In genomic region chr5:12080761-12081160, GRCh38 we compare ENCODE assay signal across 23 cellular contexts.
DNase-seq lines count a peak whose midpoint lies in the region; ATAC-seq, FAIRE-seq and TF ChIP-seq lines count a peak whose summit lies in the region.
"Had no signal": no experiment of that assay in that cellular context is flagged by ENCODE, and none has a peak within 500 bp of the region (broad histone marks: within the 10 kb centered on the region; RNA-seq: fewer than 3 reads in every experiment).

No MANE protein-coding gene starts in this region.

- no peak overlapping the region for H2AFZ ChIP-seq in H1 (ENCODE audit: low read length)
- no peak overlapping the region for H2AFZ ChIP-seq in neuronal stem cell (ENCODE audit: low read length)

- H3K4me2 ChIP-seq in H1 (ENCODE audit: insufficient read depth in 1 of 2, low read depth in 2 of 2, low read length in 2 of 2) (no peak overlapping the region), neuronal stem cell (ENCODE audit: insufficient read depth, low read length, poor library complexity, severe bottlenecking) (no peak overlapping the region)
- H3K4me2 ChIP-seq: BLaER1 treated with 17β-estradiol and CSF1 and Interleukin-3, amounts not matched to agents 10 nM and 100 nM had no signal

- H3K4me1 Mint-ChIP-seq in stimulated activated memory B cell treated with anti-CD40 and anti-IgM and Interleukin-4, amounts not matched to agents 10 μg/mL and 1 μg/mL and 100 μg/mL, for 72 hours: no peaks in the 10 kb centered on the region
- H3K4me1 Mint-ChIP-seq: B cell had no signal

- no peaks in the 10 kb centered on the region for H3K9me3 ChIP-seq in H1 (ENCODE audit: insufficient read depth in 2 of 2, low read depth in 1 of 2, low read length in 1 of 2)
- no peaks in the 10 kb centered on the region for H3K9me3 ChIP-seq in neuronal stem cell (replicated peaks in 1 of 2; ENCODE audit: control insufficient read depth in 2 of 2, insufficient read depth in 1 of 2, low read depth in 1 of 2, low read length in 2 of 2)
- H3K9me3 ChIP-seq: Caco-2 had no signal

- no peak for FAIRE-seq in H1 (lab: Jason Lieb, UNC)
- FAIRE-seq: A204.1, D721Med, G401.6, GM12891, GM19239 had no signal

- no peak overlapping the region for H3K4ac ChIP-seq in H1 (replicated peaks; ENCODE audit: insufficient read length, low read depth, low read length)
- no peak overlapping the region for H3K4ac ChIP-seq in neuronal stem cell (ENCODE audit: low read length)

- H2BK12ac ChIP-seq in H1 (ENCODE audit: low read depth, low read length) (no peak overlapping the region), neuronal stem cell (ENCODE audit: low read length) (no peak overlapping the region)

- H3K18ac ChIP-seq in H1 (ENCODE audit: extremely low read depth, low read length) (no peak overlapping the region), neuronal stem cell (ENCODE audit: low read length) (no peak overlapping the region)

- POLR2A ChIA-PET in H1 (lab: Charles Lee; ENCODE audit: partially characterized antibody): no interaction called here

- H3K14ac ChIP-seq in H1 (ENCODE audit: insufficient read length) (no peak overlapping the region), neuronal stem cell (ENCODE audit: low read length) (no peak overlapping the region)

- H2BK120ac ChIP-seq in H1 (replicated peaks; ENCODE audit: low read depth, low read length): no peak overlapping the region
- no peak overlapping the region for H2BK120ac ChIP-seq in neuronal stem cell (ENCODE audit: low read depth, low read length)

- in situ Hi-C loops in ACHN (cut with HindIII; ENCODE audit: low pct_ligation_motif_present, low pct_unique_long_range_greater_than_20kb, low sequenced_read_pairs): no loop called here

- H3K79me1 ChIP-seq in H1 (ENCODE audit: low read depth, low read length): no peaks in the 10 kb centered on the region
- no peaks in the 10 kb centered on the region for H3K79me1 ChIP-seq in neuronal stem cell (ENCODE audit: low read depth, low read length)

- no peaks in the 10 kb centered on the region for H4K20me1 ChIP-seq in H1 (replicated peaks in 1 of 2; ENCODE audit: control insufficient read depth in 1 of 2, insufficient read depth in 2 of 2, low read length in 2 of 2)
- H4K20me1 ChIP-seq: BLaER1 treated with 17β-estradiol and CSF1 and Interleukin-3, amounts not matched to agents 10 nM and 100 nM had no signal

- H3K56ac ChIP-seq in H1 (replicated peaks; ENCODE audit: insufficient read length, low read depth, low read length): no peak overlapping the region

- CTCF ChIA-PET in H1 (lab: Charles Lee; ENCODE audit: partially characterized antibody): interaction anchor here (0.9 kb wide), 1 partner anchor 11 kb away, joined by 3 read pairs; no protein-coding TSS in a partner anchor

- H2BK15ac ChIP-seq in H1 (ENCODE audit: low read length): no peak overlapping the region
- no peak overlapping the region for H2BK15ac ChIP-seq in neuronal stem cell (ENCODE audit: low read length)

- H2AK5ac ChIP-seq in H1 (ENCODE audit: low read depth, low read length): no peak overlapping the region
- H2AK5ac ChIP-seq in neuronal stem cell (ENCODE audit: low read depth, low read length): no peak overlapping the region

- 0 out of 2 replicates have a peak overlapping the region, but pooled peaks have one; percentile 32 for H2BK20ac ChIP-seq in H1 (ENCODE audit: low read length)

- H3K4me3 ChIP-seq in H1 (ENCODE audit: extremely low read depth in 1 of 4, insufficient read depth in 2 of 4, low read depth in 3 of 4, low read length in 4 of 4) (no peak overlapping the region), neuronal stem cell (ENCODE audit: low read length in 2 of 2) (no peak overlapping the region)
- H3K4me3 ChIP-seq: BLaER1 treated with 17β-estradiol and CSF1 and Interleukin-3, amounts not matched to agents 10 nM and 100 nM had no signal

- H4K5ac ChIP-seq in H1 (ENCODE audit: insufficient read length, low read depth, low read length): no peak overlapping the region

- no peaks in the 10 kb centered on the region for H3K23me2 ChIP-seq in H1 (ENCODE audit: low read depth, low read length)

- DNase-seq in H1 (ENCODE audit: low read depth in 1 of 2, low spot score in 2 of 2) (no peak), neuronal stem cell (ENCODE audit: low spot score) (no peak), activated gamma-delta T cell (lab: John Stamatoyannopoulos, UW) (no peak), NCI-H526 (lab: John Stamatoyannopoulos, UW) (no peak), ACHN (no peak), substantia nigra (lab: John Stamatoyannopoulos, UW) (no peak)
- DNase-seq: 8988T; AML-193; Caco-2; Calu3; CD4-positive, alpha-beta T cell; CD8-positive, alpha-beta T cell; DMS79 treated with DMSO at 0.1 percent for 48 hours; GF-D8 had no signal

- no peaks in the 10 kb centered on the region for H3K36me3 ChIP-seq in H1 (ENCODE audit: control insufficient read depth in 2 of 4, insufficient read depth in 4 of 4, low read length in 3 of 4)
- no peaks in the 10 kb centered on the region for H3K36me3 ChIP-seq in neuronal stem cell (replicated peaks in 1 of 2; ENCODE audit: control insufficient read depth in 2 of 2, insufficient read depth in 2 of 2, low read length in 2 of 2)
- H3K36me3 ChIP-seq: BLaER1 treated with 17β-estradiol and CSF1 and Interleukin-3, amounts not matched to agents 10 nM and 100 nM had no signal

- no peak overlapping the region for H2BK5ac ChIP-seq in H1 (ENCODE audit: low read depth, low read length)
- H2BK5ac ChIP-seq in neuronal stem cell (ENCODE audit: low read length): no peak overlapping the region

- H3K9me3 Mint-ChIP-seq in stimulated activated memory B cell treated with anti-CD40 and anti-IgM and Interleukin-4, amounts not matched to agents 10 μg/mL and 1 μg/mL and 100 μg/mL, for 72 hours: peaks cover 14% of the 10 kb centered on the region

- no peak for TF ChIP-seq CTCF in H1 (IDR thresholded peaks at IDR 0.05; ENCODE audit: control extremely low read depth in 1 of 3, insufficient read depth in 1 of 3, low read depth in 1 of 3, low read length in 3 of 3)

- H4K91ac ChIP-seq in H1 (replicated peaks; ENCODE audit: insufficient read length, low read length) (no peak overlapping the region), neuronal stem cell (ENCODE audit: low read depth, low read length, poor library complexity) (no peak overlapping the region)

- no peak overlapping the region for H3K27ac ChIP-seq in H1 (ENCODE audit: low read depth, low read length)
- no peak overlapping the region for H3K27ac ChIP-seq in neuronal stem cell (replicated peaks; ENCODE audit: low read length)
- H3K27ac ChIP-seq in substantia nigra (ENCODE audit: low read depth, low read length, poor library complexity, severe bottlenecking): no peak overlapping the region
- H3K27ac ChIP-seq: BLaER1 treated with 17β-estradiol and CSF1 and Interleukin-3, amounts not matched to agents 10 nM and 100 nM; C4-2B had no signal

- no peak overlapping the region for H3K4me3 Mint-ChIP-seq in stimulated activated memory B cell treated with anti-CD40 and anti-IgM and Interleukin-4, amounts not matched to agents 10 μg/mL and 1 μg/mL and 100 μg/mL, for 72 hours
- H3K4me3 Mint-ChIP-seq: B cell; CD4-positive, alpha-beta T cell; CD8-positive, alpha-beta T cell had no signal

- no peak overlapping the region for H3K9ac ChIP-seq in H1 (replicated peaks in 1 of 4; ENCODE audit: extremely low read depth in 1 of 4, low read depth in 3 of 4, low read length in 3 of 4)
- peak overlapping the region; percentile 50 for H3K9ac ChIP-seq in neuronal stem cell (ENCODE audit: low read depth, low read length, poor library complexity)
- H3K9ac ChIP-seq: BLaER1 treated with 17β-estradiol and CSF1 and Interleukin-3, amounts not matched to agents 10 nM and 100 nM had no signal

- no peak for TF ChIP-seq EP300 in H1 (IDR thresholded peaks at IDR 0.05; ENCODE audit: borderline replicate concordance in 1 of 2, low read depth in 2 of 2, low read length in 2 of 2)

- no peaks in the 10 kb centered on the region for H3K27me3 Mint-ChIP-seq in stimulated activated memory B cell treated with anti-CD40 and anti-IgM and Interleukin-4, amounts not matched to agents 10 μg/mL and 1 μg/mL and 100 μg/mL, for 72 hours
- H3K27me3 Mint-ChIP-seq: B cell; CD4-positive, alpha-beta T cell had no signal

- H3K27me3 ChIP-seq in H1 (replicated peaks in 1 of 4; ENCODE audit: control insufficient read depth in 3 of 4, extremely low read depth in 1 of 4, insufficient read depth in 3 of 4, low read length in 3 of 4) (no peaks in the 10 kb centered on the region), neuronal stem cell (ENCODE audit: control insufficient read depth in 3 of 3, insufficient read depth in 3 of 3, low read depth in 1 of 3, low read length in 3 of 3) (no peaks in the 10 kb centered on the region)
- H3K27me3 ChIP-seq: BLaER1 treated with 17β-estradiol and CSF1 and Interleukin-3, amounts not matched to agents 10 nM and 100 nM had no signal

- H4K8ac ChIP-seq in H1 (ENCODE audit: extremely low read depth, insufficient read depth, low read length) (no peak overlapping the region), neuronal stem cell (ENCODE audit: low read depth, low read length) (no peak overlapping the region)

- H3K4me1 ChIP-seq in H1 (replicated peaks in 1 of 4; ENCODE audit: control insufficient read depth in 3 of 4, insufficient read depth in 4 of 4, low read length in 3 of 4) (no peaks in the 10 kb centered on the region), neuronal stem cell (ENCODE audit: control insufficient read depth in 2 of 2, insufficient read depth in 1 of 2, low read depth in 1 of 2, low read length in 2 of 2) (no peaks in the 10 kb centered on the region)
- H3K4me1 ChIP-seq: BLaER1 treated with 17β-estradiol and CSF1 and Interleukin-3, amounts not matched to agents 10 nM and 100 nM; Caco-2 had no signal

- H3K27ac Mint-ChIP-seq in stimulated activated memory B cell treated with anti-CD40 and anti-IgM and Interleukin-4, amounts not matched to agents 10 μg/mL and 1 μg/mL and 100 μg/mL, for 72 hours: no peak overlapping the region
- H3K27ac Mint-ChIP-seq: B cell; CD4-positive, alpha-beta T cell; CD8-positive, alpha-beta T cell had no signal

- H3K79me2 ChIP-seq in H1 (ENCODE audit: control insufficient read depth in 1 of 2, insufficient read depth in 2 of 2, low read length in 2 of 2): no peaks in the 10 kb centered on the region

- peak; percentile 16 for ATAC-seq in stimulated activated memory B cell treated with anti-CD40 and anti-IgM and Interleukin-4, amounts not matched to agents 10 μg/mL and 1 μg/mL and 100 μg/mL, for 72 hours
- ATAC-seq: CD8-positive, alpha-beta T cell had no signal

- 90% methylated on average over 1 of the region's 1 CpG; no CpG with 5 or more reads in 1 of the 2 experiments for WGBS in H1 (ENCODE audit: extremely low coverage in 1 of 2, insufficient coverage in 1 of 2, insufficient read length in 1 of 2, insufficient replicate concordance in 2 of 2, low coverage in 1 of 2, low lambda C conversion rate in 2 of 2, missing lambda C conversion rate in 1 of 2), 2 experiments
- no CpG with 5 or more reads among the region's 1 CpG for WGBS in neuronal stem cell (ENCODE audit: extremely low coverage in 2 of 2, insufficient read length in 2 of 2, insufficient replicate concordance in 1 of 2), 2 donors

- H3K23ac ChIP-seq in H1 (ENCODE audit: insufficient read length) (no peak overlapping the region), neuronal stem cell (ENCODE audit: low read depth, low read length, poor library complexity) (no peak overlapping the region)

- no peaks in the 10 kb centered on the region for H3K36me3 Mint-ChIP-seq in stimulated activated memory B cell treated with anti-CD40 and anti-IgM and Interleukin-4, amounts not matched to agents 10 μg/mL and 1 μg/mL and 100 μg/mL, for 72 hours
- H3K36me3 Mint-ChIP-seq: CD8-positive, alpha-beta T cell had no signal

- TF ChIP-seq POLR2A in H1 (IDR thresholded peaks at IDR 0.05; ENCODE audit: control extremely low read depth in 1 of 2, low read depth in 2 of 2, low read length in 2 of 2): no peak

- TF ChIP-seq RAD21 in H1 (IDR thresholded peaks at IDR 0.05 in 1 of 2, conservative IDR thresholded peaks at IDR 0.05 in 1 of 2; ENCODE audit: low read depth in 2 of 2, low read length in 2 of 2): no peak
